Comparison of ENCODE assay signal across 8 cellular contexts in the genomic region with DNA sequence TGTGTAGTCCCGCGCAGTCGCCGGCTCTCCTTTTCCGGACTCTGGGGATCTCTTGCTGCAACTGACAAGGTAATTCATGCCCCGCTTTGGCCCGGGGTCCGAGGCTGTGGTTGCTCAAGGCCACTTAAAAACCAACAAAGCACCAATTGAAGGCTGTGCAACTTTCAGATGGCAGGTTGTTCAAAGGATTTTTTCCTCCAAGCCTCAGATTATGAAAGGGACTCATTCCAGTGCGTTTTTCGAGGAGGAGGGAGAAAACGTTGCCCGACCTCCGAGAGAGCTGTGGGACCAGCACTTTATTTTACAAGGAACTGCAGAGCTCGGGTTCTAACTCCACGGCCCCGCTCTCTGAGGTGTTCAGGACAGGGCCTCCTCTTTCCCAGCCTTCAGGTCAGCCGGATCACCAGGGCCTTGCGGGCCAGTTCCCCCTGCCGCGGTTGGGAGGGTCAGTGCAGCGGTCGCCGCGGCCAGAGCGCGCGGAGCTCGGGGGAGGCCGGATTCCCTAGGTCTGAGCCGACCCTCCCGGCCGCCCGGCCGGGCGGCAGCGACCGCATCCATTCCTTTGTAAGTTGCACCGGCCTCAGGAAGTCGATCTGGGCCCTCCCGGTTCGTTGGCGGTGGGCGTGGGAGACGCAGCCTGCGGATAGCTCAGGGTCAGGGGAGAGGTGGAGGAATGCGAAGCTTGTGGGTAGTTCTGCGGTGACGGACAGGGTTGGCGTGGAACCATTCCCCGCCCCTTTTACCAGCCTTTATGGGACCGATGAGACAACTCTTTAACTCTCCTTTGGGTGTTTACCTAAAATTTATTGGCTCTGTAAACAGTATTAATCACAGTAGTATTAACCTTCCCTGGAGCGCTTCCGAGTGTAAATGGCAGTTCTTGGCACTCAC. TPM values are rescaled to one million over a fixed set of nuclear protein-coding genes. Genes with fewer than 3 reads are reported as not detected.
DNase-seq lines count a peak whose midpoint lies in the region; ATAC-seq, FAIRE-seq and TF ChIP-seq lines count a peak whose summit lies in the region.

No MANE protein-coding gene starts in this region.

- H3K9me3 ChIP-seq in Peyer's patch (no peaks in the 10 kb centered on the region), keratinocyte (ENCODE audit: control insufficient read depth, low read depth, low read length) (no peaks in the 10 kb centered on the region), smooth muscle cell (replicated peaks; ENCODE audit: low read depth) (no peaks in the 10 kb centered on the region)

- no peaks in the 10 kb centered on the region for H3K27me3 Mint-ChIP-seq in central memory CD8-positive, alpha-beta T cell

- H3K79me2 ChIP-seq in keratinocyte (ENCODE audit: control insufficient read depth, insufficient read depth, low read length) (no peaks in the 10 kb centered on the region), smooth muscle cell (ENCODE audit: low read depth) (peaks cover 19% of the 10 kb centered on the region)

- WGBS in smooth muscle cell (ENCODE audit: low lambda C conversion rate) = under 1% methylated on average over 53 of the region's 53 CpGs

- TF ChIP-seq POLR2A in Peyer's patch (IDR thresholded peaks at IDR 0.05) = peak in 1 of 2 donors; percentile 23

- H3K36me3 Mint-ChIP-seq in central memory CD8-positive, alpha-beta T cell (ENCODE audit: insufficient read depth) = peaks cover 9% of the 10 kb centered on the region

- peak; percentile 17 for FAIRE-seq in keratinocyte (lab: Jason Lieb, UNC)

- H3K9ac ChIP-seq in keratinocyte (ENCODE audit: control insufficient read depth, extremely low read depth, insufficient read depth, low read length) = peak overlapping the region; percentile 80
- peak overlapping the region; percentile 42 for H3K9ac ChIP-seq in smooth muscle cell (ENCODE audit: low read depth)

- no peaks in the 10 kb centered on the region for H3K9me3 Mint-ChIP-seq in central memory CD8-positive, alpha-beta T cell

- no peak for ATAC-seq in central memory CD8-positive, alpha-beta T cell (replicated peaks; ENCODE audit: extremely low read depth, poor library complexity, severe bottlenecking)
- no peak for ATAC-seq in HG03039 (IDR thresholded peaks at IDR 0.05; ENCODE audit: unreplicated experiment)

- no peaks in the 10 kb centered on the region for H3K9me1 ChIP-seq in keratinocyte (ENCODE audit: control insufficient read depth, extremely low read depth, insufficient read depth, low read length)

- H3K36me3 ChIP-seq in Peyer's patch (no peaks in the 10 kb centered on the region), keratinocyte (ENCODE audit: control insufficient read depth in 2 of 2, extremely low read depth in 1 of 2, insufficient read depth in 2 of 2, low read length in 2 of 2) (no peaks in the 10 kb centered on the region), smooth muscle cell (ENCODE audit: low read depth) (no peaks in the 10 kb centered on the region)

- H3K4me3 ChIP-seq in Peyer's patch = peak overlapping the region; percentile 70 to 94 (median 73)
- peak overlapping the region; percentile 69 to 95 (median 92) for H3K4me3 ChIP-seq in keratinocyte (ENCODE audit: control insufficient read depth in 2 of 3, extremely low read depth in 1 of 3, insufficient read depth in 2 of 3, low read depth in 1 of 3, low read length in 3 of 3)
- peak overlapping the region; percentile 90 for H3K4me3 ChIP-seq in smooth muscle cell

- peak overlapping the region; percentile 96 for H3K4me3 Mint-ChIP-seq in central memory CD8-positive, alpha-beta T cell

- dilution Hi-C loops in keratinocyte (cut with MboI; ENCODE audit: extremely low pct_ligation_motif_present, low sequenced_read_pairs) = no loop called here

- H3K4me2 ChIP-seq in keratinocyte (ENCODE audit: control insufficient read depth, extremely low read depth, insufficient read depth, low read depth, low read length) (peak overlapping the region; percentile 85), smooth muscle cell (peak overlapping the region; percentile 96)

- H3K27ac Mint-ChIP-seq in central memory CD8-positive, alpha-beta T cell (ENCODE audit: low read depth) = peak overlapping the region; percentile 92

- peak; percentile 12 for DNase-seq in activated CD4-positive, alpha-beta T cell treated with anti-CD3 and anti-CD28 coated beads for 48 hours
- no peak for DNase-seq in activated CD4-positive, alpha-beta T cell treated with anti-CD3 and anti-CD28 coated beads for 1 hour
- DNase-seq in Peyer's patch (peak in 2 of 3 donors; percentile 68 to 74), keratinocyte (ENCODE audit: low read depth, low spot score) (peak; percentile 30), smooth muscle cell (lab: John Stamatoyannopoulos, UW; ENCODE audit: unreplicated experiment) (peak; percentile 32), NAMALWA (ENCODE audit: low spot score) (no peak)
- no peak for DNase-seq in central memory CD8-positive, alpha-beta T cell (ENCODE audit: low spot score in 2 of 2)

- H4K20me1 ChIP-seq in keratinocyte (ENCODE audit: control insufficient read depth, extremely low read depth, insufficient read depth, low read length) (no peaks in the 10 kb centered on the region), smooth muscle cell (ENCODE audit: low read depth) (peaks cover 9% of the 10 kb centered on the region)

- no peaks in the 10 kb centered on the region for H3K27me3 ChIP-seq in Peyer's patch
- H3K27me3 ChIP-seq in keratinocyte (ENCODE audit: control insufficient read depth, extremely low read depth, insufficient read depth, low read length) = no peaks in the 10 kb centered on the region
- no peaks in the 10 kb centered on the region for H3K27me3 ChIP-seq in smooth muscle cell (ENCODE audit: low read depth)

- peak overlapping the region; percentile 71 to 97 (median 80) for H3K27ac ChIP-seq in Peyer's patch
- peak overlapping the region; percentile 67 for H3K27ac ChIP-seq in keratinocyte (ENCODE audit: control insufficient read depth, insufficient read depth, low read length)
- peak overlapping the region; percentile 39 for H3K27ac ChIP-seq in smooth muscle cell (ENCODE audit: low read depth)

- H2AFZ ChIP-seq in keratinocyte (ENCODE audit: control insufficient read depth, low read length) (peak overlapping the region; percentile 90), smooth muscle cell (ENCODE audit: low read depth) (peak overlapping the region; percentile 93)

- no peak for TF ChIP-seq CTCF in Peyer's patch (IDR thresholded peaks at IDR 0.05)
- TF ChIP-seq CTCF in keratinocyte (optimal IDR thresholded peaks at IDR 0.05 in 1 of 3, IDR thresholded peaks at IDR 0.05 in 1 of 3, conservative IDR thresholded peaks at IDR 0.05 in 1 of 3; ENCODE audit: extremely low read depth in 1 of 3, insufficient read depth in 2 of 3, low read length in 3 of 3) = no peak
- no peak for TF ChIP-seq CTCF in smooth muscle cell (IDR thresholded peaks at IDR 0.05; ENCODE audit: borderline replicate concordance, insufficient read depth, poor library complexity, severe bottlenecking)

- H3F3A ChIP-seq in smooth muscle cell (ENCODE audit: low read depth) = peaks cover 22% of the 10 kb centered on the region

- H3K4me1 ChIP-seq in Peyer's patch = peaks cover 0 to 8% (median 0%) of the 10 kb centered on the region in 4 donors
- peaks cover 10% of the 10 kb centered on the region for H3K4me1 ChIP-seq in keratinocyte (ENCODE audit: control insufficient read depth, extremely low read depth, insufficient read depth, low read length)
- peaks cover 9% of the 10 kb centered on the region for H3K4me1 ChIP-seq in smooth muscle cell (ENCODE audit: low read depth)

- H3K4me1 Mint-ChIP-seq in central memory CD8-positive, alpha-beta T cell = peaks cover 45% of the 10 kb centered on the region

RNA-seq across cellular contexts. Expression of a gene that starts 1.6 kb away (rescaled TPM):
- 100 to 1,000 TPM in 2 of 4 donors, 10 to 100 TPM in 2; 61.1 to 579 (median 115) TPM for total RNA-seq in Peyer's patch
- 19.3 to 23.7 TPM (median 20.5 TPM) in 3 replicates for polyA plus RNA-seq in keratinocyte
- polyA plus RNA-seq in keratinocyte (2011; ENCODE audit: low read depth) = 13.4 TPM
- 12.1 and 19.8 TPM in 2 replicates for polyA plus RNA-seq in keratinocyte (2011; cell fraction: cytosol; rRNA removed)
- 47.9 and 52.7 TPM in 2 replicates for polyA plus RNA-seq in keratinocyte (2011; cell fraction: nucleus; rRNA removed)
- polyA plus RNA-seq in keratinocyte (2012; ENCODE audit: low replicate concordance) = 4.5 and 24.8 TPM in 2 replicates
- polyA minus RNA-seq in keratinocyte = 43.7 to 153 TPM (median 54.4 TPM) in 3 replicates
- 35.7 TPM for polyA minus RNA-seq in keratinocyte (2011; cell fraction: cytosol; rRNA and poly(A)+ RNA removed)
- polyA minus RNA-seq in keratinocyte (2011; cell fraction: nucleus; rRNA and poly(A)+ RNA removed) = 89.3 and 184 TPM in 2 replicates
- 35.9 and 47.3 TPM in 2 replicates for total RNA-seq in smooth muscle cell
- 12.6 and 25.2 TPM in 2 replicates for polyA plus RNA-seq in smooth muscle cell

Comparison
In these comparisons a context has a peak if more than half of its experiments do, and no peak if none do; other contexts are left out.
1. DNase-seq: peak in activated CD4-positive, alpha-beta T cell treated with anti-CD3 and anti-CD28 coated beads for 48 hours (single experiment), Peyer's patch (2 of 3), keratinocyte (single experiment) and smooth muscle cell (single experiment); none in activated CD4-positive, alpha-beta T cell treated with anti-CD3 and anti-CD28 coated beads for 1 hour (single experiment), central memory CD8-positive, alpha-beta T cell (0 of 2) and NAMALWA (single experiment).
2. Peak in every context shown above with its lines, with median percentiles within 50 percentile points of each other: H3K27ac ChIP-seq and H3K4me3 ChIP-seq.